ENCODE assay signal across 12 cellular contexts in the genomic region with DNA sequence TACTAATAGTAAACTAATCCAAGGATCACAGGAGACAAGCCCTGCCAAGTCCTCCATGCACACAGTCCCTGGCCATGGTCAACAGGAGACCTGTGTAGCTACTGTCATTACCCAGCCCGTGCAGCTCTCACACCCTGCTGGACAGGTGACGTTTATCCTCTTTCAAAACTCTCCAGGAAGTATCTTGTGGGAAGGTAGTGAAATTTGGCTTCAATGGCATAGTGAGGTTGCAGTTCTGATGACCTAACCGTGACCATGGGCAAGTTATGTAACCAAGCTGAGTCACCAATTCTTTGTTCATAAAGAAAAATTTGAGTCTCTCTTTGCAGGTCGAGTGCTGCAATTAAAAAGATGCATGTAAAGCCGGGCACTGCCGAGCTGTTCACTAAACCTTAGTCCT. TPM values are rescaled to one million over a fixed set of nuclear protein-coding genes. Genes with fewer than 3 reads are reported as not detected.
DNase-seq lines count a peak whose midpoint lies in the region; ATAC-seq and TF ChIP-seq lines count a peak whose summit lies in the region.
"Had no signal": no experiment of that assay in that cellular context is flagged by ENCODE, and none has a peak within 500 bp of the region (broad histone marks: within the 10 kb centered on the region; RNA-seq: fewer than 3 reads in every experiment).

No MANE protein-coding gene starts in this region.

- H3K9me3 ChIP-seq in gastroesophageal sphincter (no peaks in the 10 kb centered on the region), sigmoid colon (no peaks in the 10 kb centered on the region)

- no peak overlapping the region for H3K4me3 ChIP-seq in gastroesophageal sphincter
- no peak overlapping the region for H3K4me3 ChIP-seq in sigmoid colon
- H3K4me3 ChIP-seq: coronary artery had no signal

- H3K27me3 ChIP-seq in gastroesophageal sphincter, result no peaks in the 10 kb centered on the region
- H3K27me3 ChIP-seq in sigmoid colon, result no peaks in the 10 kb centered on the region

- 36 to 50% methylated on average over 4 to 5 of the region's 6 CpGs for WGBS in gastroesophageal sphincter (ENCODE audit: low coverage in 1 of 2), 2 donors
- 30 to 53% methylated on average over 6 of the region's 6 CpGs for WGBS in sigmoid colon, 2 donors

- TF ChIP-seq POLR2A in gastroesophageal sphincter (IDR thresholded peaks at IDR 0.05) (no peak), sigmoid colon (IDR thresholded peaks at IDR 0.05) (no peak)

- TF ChIP-seq EP300 in gastroesophageal sphincter (IDR thresholded peaks at IDR 0.05), result no peak
- no peak for TF ChIP-seq EP300 in sigmoid colon (IDR thresholded peaks at IDR 0.05)

- H3K4me1 ChIP-seq in gastroesophageal sphincter (peaks cover 0 to 47% (median 23%) of the 10 kb centered on the region in 3 donors), sigmoid colon (peaks cover 0 to 27% (median 24%) of the 10 kb centered on the region in 4 donors)

- TF ChIP-seq CTCF in gastroesophageal sphincter (IDR thresholded peaks at IDR 0.05) (no peak), sigmoid colon (IDR thresholded peaks at IDR 0.05) (no peak)

- DNase-seq in H4 (ENCODE audit: low spot score) (peak; percentile 67), RKO (ENCODE audit: low spot score) (peak; percentile 62), sigmoid colon (no peak), 8988T (no peak), NCI-H146 (lab: John Stamatoyannopoulos, UW) (no peak)
- DNase-seq in stimulated activated CD4-positive, alpha-beta T cell treated with anti-CD3 and anti-CD28 coated beads, Interleukin-4, amount 100 ng/mL, for 4 hours, result no peak
- DNase-seq: activated CD4-positive, alpha-beta T cell treated with anti-CD3 and anti-CD28 coated beads, Interleukin-2, amount 10 ng/mL, durations not matched to agents 24 days and 14 days; NCI-H1105 treated with DMSO at 0.1 percent for 48 hours; substantia nigra had no signal

- H3K36me3 ChIP-seq in gastroesophageal sphincter (no peaks in the 10 kb centered on the region), sigmoid colon (no peaks in the 10 kb centered on the region)

- H3K27ac ChIP-seq in gastroesophageal sphincter (peak overlapping the region in 3 of 4 donors; percentile 63 to 79 (median 77)), sigmoid colon (peak overlapping the region; percentile 48 to 64 (median 62))

- intact Hi-C loops in sigmoid colon (cut with DNase I), result no loop called here

- ATAC-seq in gastroesophageal sphincter (peak; percentile 61), GM18511 (IDR thresholded peaks at IDR 0.05; ENCODE audit: unreplicated experiment) (no peak)

RNA-seq across cellular contexts. Expression of gene SLC2A9, which starts 11.3 kb away (rescaled TPM):
- total RNA-seq in H4 (2014; rRNA removed; shearing (Covaris generic)), result 0.35 TPM in 1 of 2 replicates, not detected in the other
- 1 to 10 TPM; 3.1 to 6.5 (median 4.3) TPM for total RNA-seq in gastroesophageal sphincter
- total RNA-seq in sigmoid colon, result 1 to 10 TPM; 3.9 to 6.7 (median 5.8) TPM
- polyA plus RNA-seq in sigmoid colon, result 1 to 10 TPM in 1 of 3 donors, under 1 TPM in 1, not detected in 1; 0.92 to 4.8 TPM

Comparison
In these comparisons a context has a peak if more than half of its experiments do, and no peak if none do; other contexts are left out.
1. DNase-seq: peak in H4 (single experiment) and RKO (single experiment); none in sigmoid colon (single experiment), 8988T (single experiment), NCI-H146 (single experiment) and stimulated activated CD4-positive, alpha-beta T cell treated with anti-CD3 and anti-CD28 coated beads, Interleukin-4, amount 100 ng/mL, for 4 hours (0 of 2).